14 cellular contexts compared by ENCODE assay signal in the genomic region with DNA sequence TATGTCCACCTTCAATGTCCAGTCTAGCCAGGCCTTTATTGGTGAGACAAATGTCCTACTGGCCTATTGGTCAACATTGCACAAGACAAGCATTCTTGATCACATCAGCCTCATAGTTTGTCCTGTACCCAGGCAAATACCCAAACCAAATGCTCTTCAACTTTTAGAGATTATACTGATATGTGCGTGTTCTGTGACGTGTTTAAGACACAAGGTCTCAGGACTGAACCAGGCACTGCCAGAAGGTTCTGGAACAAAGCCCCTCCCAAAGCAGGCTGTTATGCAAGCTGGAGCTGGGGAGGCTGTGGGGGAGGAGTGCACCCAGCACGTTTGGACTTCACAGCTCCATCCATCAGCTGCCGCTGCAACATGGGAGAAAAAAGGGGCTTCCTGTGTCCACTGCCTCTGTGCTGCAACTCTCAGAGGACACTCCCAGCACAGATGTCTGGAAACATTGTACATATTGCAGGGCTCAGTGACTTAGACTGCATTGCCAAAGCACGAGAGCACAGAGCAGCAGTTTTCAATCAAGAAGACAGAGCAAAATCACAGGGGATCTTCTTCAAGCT. TPM values are rescaled to one million over a fixed set of nuclear protein-coding genes. Genes with fewer than 3 reads are reported as not detected.
DNase-seq lines count a peak whose midpoint lies in the region; ATAC-seq and TF ChIP-seq lines count a peak whose summit lies in the region.
"Had no signal": no experiment of that assay in that cellular context is flagged by ENCODE, and none has a peak within 500 bp of the region (broad histone marks: within the 10 kb centered on the region; RNA-seq: fewer than 3 reads in every experiment).

No MANE protein-coding gene starts in this region.

- H3K9ac ChIP-seq in mammary epithelial cell (ENCODE audit: insufficient read depth, low read length), result no peak overlapping the region

- dilution Hi-C loops in mammary epithelial cell (cut with HindIII; ENCODE audit: low sequenced_read_pairs), result loop anchor here (5.0 kb wide), 2 partner anchors 47 to 73 kb away; no protein-coding TSS in a partner anchor

- peak; percentile 68 to 80 (median 77) for ATAC-seq in psoas muscle
- no peak for ATAC-seq in HG02759 (IDR thresholded peaks at IDR 0.05; ENCODE audit: unreplicated experiment)
- ATAC-seq in CD4-positive, alpha-beta T cell (ENCODE audit: poor library complexity), result no peak
- ATAC-seq: GM12878 had no signal

- intact Hi-C loops in breast epithelium (cut with DNase I; ENCODE audit: low total_unique reads), result no loop called here
- intact Hi-C loops in mammary epithelial cell (cut with micrococcal nuclease), result no loop called here
- intact Hi-C loops in psoas muscle (cut with DNase I), result no loop called here
- intact Hi-C loops in CD4-positive, alpha-beta T cell (cut with DNase I, micrococcal nuclease), result no loop called here

- TF ChIP-seq POLR2A in breast epithelium (IDR thresholded peaks at IDR 0.05), result no peak

- peak overlapping the region; percentile 85 to 96 for H3K27ac ChIP-seq in breast epithelium
- no peak overlapping the region for H3K27ac ChIP-seq in mammary epithelial cell (ENCODE audit: insufficient read depth, low read depth, low read length)
- peak overlapping the region; percentile 68 for H3K27ac ChIP-seq in psoas muscle
- H3K27ac ChIP-seq in CD4-positive, alpha-beta T cell (ENCODE audit: low read depth, low read length), result no peak overlapping the region

- TF ChIP-seq CTCF in breast epithelium (IDR thresholded peaks at IDR 0.05) (no peak), mammary epithelial cell (conservative IDR thresholded peaks at IDR 0.05 in 1 of 2, IDR thresholded peaks at IDR 0.05 in 1 of 2; ENCODE audit: extremely low read depth in 1 of 2, insufficient read depth in 1 of 2, low read depth in 1 of 2, low read length in 2 of 2) (no peak), psoas muscle (IDR thresholded peaks at IDR 0.05) (no peak), GM13976 (IDR thresholded peaks at IDR 0.05; ENCODE audit: borderline replicate concordance, control extremely low read depth, extremely low read depth, insufficient read depth, missing control alignments) (no peak)
- no peak for TF ChIP-seq CTCF in CD4-positive, alpha-beta T cell (IDR thresholded peaks at IDR 0.05)

- H3K4me1 ChIP-seq in breast epithelium (peaks cover 0 to 9% of the 10 kb centered on the region in 2 donors), mammary epithelial cell (ENCODE audit: insufficient read depth, low read length) (peaks cover 22% of the 10 kb centered on the region), psoas muscle (no peaks in the 10 kb centered on the region)

- H3K27me3 ChIP-seq in breast epithelium (no peaks in the 10 kb centered on the region), mammary epithelial cell (ENCODE audit: insufficient read depth, low read length) (no peaks in the 10 kb centered on the region), psoas muscle (ENCODE audit: insufficient read depth in 3 of 3, low read length in 2 of 3) (no peaks in the 10 kb centered on the region)
- no peaks in the 10 kb centered on the region for H3K27me3 ChIP-seq in CD4-positive, alpha-beta T cell (ENCODE audit: control insufficient read depth, insufficient read depth, low read length)

- no peaks in the 10 kb centered on the region for H3K79me2 ChIP-seq in mammary epithelial cell (ENCODE audit: insufficient read depth, low read length)

- in situ Hi-C loops in mammary epithelial cell (cut with MboI; ENCODE audit: low sequenced_read_pairs in 2 of 2), result no loop called here
- in situ Hi-C loops in GM13976 (cut with MboI; ENCODE audit: low sequenced_read_pairs, unreplicated experiment), result no loop called here

- no peaks in the 10 kb centered on the region for H3K4me1 Mint-ChIP-seq in CD4-positive, alpha-beta T cell (ENCODE audit: low read depth)

- H3K36me3 Mint-ChIP-seq in CD4-positive, alpha-beta T cell (ENCODE audit: low read depth), result no peaks in the 10 kb centered on the region

- H3K4me3 ChIP-seq in breast epithelium (no peak overlapping the region), mammary epithelial cell (replicated peaks in 1 of 3; ENCODE audit: insufficient read depth in 1 of 3, low read depth in 2 of 3, low read length in 3 of 3) (no peak overlapping the region), psoas muscle (no peak overlapping the region)
- H3K4me3 ChIP-seq: GM12878 had no signal

- BruUV-seq in mammary epithelial cell (replicated peaks; lab: Mats Ljungman, UMichigan), result no TSS peak

- no peak overlapping the region for H3K27ac Mint-ChIP-seq in CD4-positive, alpha-beta T cell
- H3K27ac Mint-ChIP-seq: nephron progenitor cell had no signal

- H3K36me3 ChIP-seq in breast epithelium, result no peaks in the 10 kb centered on the region
- H3K36me3 ChIP-seq in mammary epithelial cell (ENCODE audit: insufficient read depth, low read length), result no peaks in the 10 kb centered on the region
- peaks cover 0 to 8% of the 10 kb centered on the region in 2 donors for H3K36me3 ChIP-seq in psoas muscle (ENCODE audit: insufficient read depth in 1 of 2, low read depth in 1 of 2)

- H3K27me3 Mint-ChIP-seq in CD4-positive, alpha-beta T cell, result no peaks in the 10 kb centered on the region

- POLR2A ChIA-PET in CD4-positive, alpha-beta T cell (lab: Charles Lee), result no interaction called here

- CTCF ChIA-PET in mammary epithelial cell (lab: Charles Lee; ENCODE audit: low non-redundant PET), result no interaction called here
- CTCF ChIA-PET in CD4-positive, alpha-beta T cell (lab: Charles Lee), result interaction anchor here (0.6 to 1.0 kb wide), 2 partner anchors 15 to 47 kb away, joined by 4 read pairs; no protein-coding TSS in a partner anchor

- H4K20me1 ChIP-seq in mammary epithelial cell (ENCODE audit: insufficient read depth, low read length), result no peaks in the 10 kb centered on the region

- no peak overlapping the region for H3K4me3 Mint-ChIP-seq in CD4-positive, alpha-beta T cell
- H3K4me3 Mint-ChIP-seq: nephron progenitor cell had no signal

- 90% methylated on average over 5 of the region's 5 CpGs for WGBS in mammary epithelial cell (ENCODE audit: low coverage, missing lambda C conversion rate)
- 43 to 65% (median 64%) methylated on average over 5 of the region's 5 CpGs for WGBS in psoas muscle, 3 donors

- peak in 1 of 2 donors; percentile 65 for DNase-seq in breast epithelium (ENCODE audit: low spot score in 2 of 2)
- DNase-seq in mammary epithelial cell, result no peak
- DNase-seq in iris pigment epithelial cell (ENCODE audit: low read depth), result peak; percentile 76
- peak; percentile 84 to 93 for DNase-seq in psoas muscle
- no peak for DNase-seq in GM13976 (ENCODE audit: low spot score)
- DNase-seq in CD4-positive, alpha-beta T cell, result no peak
- DNase-seq in D341Med (ENCODE audit: low spot score), result no peak
- DNase-seq: activated effector memory CD4-positive, alpha-beta T cell treated with Interleukin-2 at 50 U/mL for 16 hours; NCI-H187 treated with DMSO at 0.1 percent for 48 hours; nephron progenitor cell; stimulated activated CD4-positive, alpha-beta T cell treated with anti-CD3 and anti-CD28 coated beads, Interleukin-2, amount 100 ng/mL, for 24 hours; stimulated activated naive CD4-positive, alpha-beta T cell had no signal

- H3K4me2 ChIP-seq in mammary epithelial cell (ENCODE audit: insufficient read depth, low read depth, low read length), result no peak overlapping the region

- H3K9me3 Mint-ChIP-seq in CD4-positive, alpha-beta T cell, result no peaks in the 10 kb centered on the region
- H3K9me3 Mint-ChIP-seq: nephron progenitor cell had no signal

- no peak overlapping the region for H2AFZ ChIP-seq in mammary epithelial cell (ENCODE audit: low read depth, low read length)

- H3K9me3 ChIP-seq in breast epithelium (no peaks in the 10 kb centered on the region), mammary epithelial cell (replicated peaks; ENCODE audit: insufficient read depth, low read length) (no peaks in the 10 kb centered on the region), psoas muscle (no peaks in the 10 kb centered on the region)
- no peaks in the 10 kb centered on the region for H3K9me3 ChIP-seq in CD4-positive, alpha-beta T cell (ENCODE audit: control insufficient read depth, low read length)

RNA-seq across cellular contexts. Expression of gene NID1, which starts 45.9 kb away (rescaled TPM):
- total RNA-seq in breast epithelium (100 to 1,000 TPM in 2 of 3 donors, 10 to 100 TPM in 1; 60.3 to 288 (median 154) TPM), mammary epithelial cell (10 to 100 TPM in 1 of 2 donors, 1 to 10 TPM in 1; 8.0 to 21.3 TPM), psoas muscle (10 to 100 TPM; 12.0 to 31.8 (median 23.8) TPM)
- polyA plus RNA-seq in mammary epithelial cell (3.7 TPM), psoas muscle (10 to 100 TPM; 13.1 to 23.7 (median 15.9) TPM)
- 13.8 TPM for polyA minus RNA-seq in mammary epithelial cell
- total RNA-seq in CD4-positive, alpha-beta T cell, result under 1 TPM; 0.03 to 0.08 TPM

Comparison
In these comparisons a context has a peak if more than half of its experiments do, and no peak if none do; other contexts are left out.
1. H3K27ac ChIP-seq: peak in breast epithelium (2 of 2) and psoas muscle (single experiment); none in mammary epithelial cell (single experiment) and CD4-positive, alpha-beta T cell (single experiment).
2. DNase-seq: peak in iris pigment epithelial cell (single experiment) and psoas muscle (2 of 2); none in mammary epithelial cell (single experiment), GM13976 (single experiment), CD4-positive, alpha-beta T cell (0 of 10) and D341Med (single experiment).
3. ATAC-seq: peak in psoas muscle (4 of 4); none in HG02759 (single experiment) and CD4-positive, alpha-beta T cell (single experiment).
4. RNA of gene NID1, which starts 45.9 kb away (total RNA-seq): 60.3 to 288 TPM in breast epithelium, 12.0 to 31.8 TPM in psoas muscle and 8.0 to 21.3 TPM in mammary epithelial cell; 0.03 to 0.08 TPM in CD4-positive, alpha-beta T cell; every median in the first group is over 4 times any median in the second.